In the genomic region with DNA sequence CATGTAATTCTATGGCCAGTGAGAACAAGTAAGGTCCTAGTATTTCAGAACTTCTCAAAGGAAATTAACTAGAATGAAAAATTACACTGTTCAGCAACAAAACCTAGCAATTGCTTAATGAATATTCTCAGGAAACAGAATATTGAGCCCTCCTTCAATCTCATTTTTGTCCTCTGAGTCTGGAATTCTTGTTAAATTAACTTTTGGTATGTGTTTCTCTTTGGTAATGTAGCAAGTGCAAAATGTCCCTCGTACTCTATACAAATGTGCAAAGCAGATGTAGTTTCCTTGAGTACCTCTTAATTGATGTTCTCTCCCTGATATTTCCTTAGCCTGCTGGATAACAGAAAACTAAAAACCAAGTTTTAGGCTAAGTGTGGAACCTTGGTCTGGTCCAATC, we compare ENCODE assay signal across 1 cellular context.
TF ChIP-seq lines count a peak whose summit lies in the region.

No MANE protein-coding gene starts in this region.

TF ChIP-seq in H1, 55 proteins besides CTCF, POLR2A, EP300 and RAD21 (continued from another document):
- TF ChIP-seq CBX8 (IDR thresholded peaks at IDR 0.05; ENCODE audit: borderline replicate concordance, low read depth, low read length) (no peak), SP1 (IDR thresholded peaks at IDR 0.05; ENCODE audit: low read depth, low read length) (no peak), POU5F1 (IDR thresholded peaks at IDR 0.05; ENCODE audit: low read depth, low read length) (no peak), EZH2 (IDR thresholded peaks at IDR 0.05; ENCODE audit: low read depth, low read length, severe bottlenecking) (no peak), RNF2 (IDR thresholded peaks at IDR 0.05; ENCODE audit: borderline replicate concordance, low read depth, low read length, missing control alignments, poor library complexity, severe bottlenecking) (no peak), CHD2 (IDR thresholded peaks at IDR 0.05; ENCODE audit: low read length) (no peak), ASH2L (IDR thresholded peaks at IDR 0.05; ENCODE audit: low read length) (no peak)
